ENCODE assay signal across 8 cellular contexts in genomic region chr11:96207459-96208449, GRCh38.
DNase-seq lines count a peak whose midpoint lies in the region; ATAC-seq and TF ChIP-seq lines count a peak whose summit lies in the region.

No MANE protein-coding gene starts in this region.

- H3K27me3 ChIP-seq in heart right ventricle (no peaks in the 10 kb centered on the region), right atrium auricular region (no peaks in the 10 kb centered on the region), aorta (ENCODE audit: control insufficient read depth in 1 of 2, insufficient read depth in 2 of 2, low read length in 1 of 2) (no peaks in the 10 kb centered on the region), H9 (ENCODE audit: insufficient read depth, low read length) (no peaks in the 10 kb centered on the region)

- no peak overlapping the region for H2BK20ac ChIP-seq in H9 (ENCODE audit: low read depth, low read length, poor library complexity, severe bottlenecking)

- H3K18ac ChIP-seq in H9 (ENCODE audit: insufficient read length, low read depth, low read length): no peak overlapping the region

- H3T11ph ChIP-seq in H9 (ENCODE audit: low read length): no peak overlapping the region

- H2BK12ac ChIP-seq in H9 (ENCODE audit: insufficient read length, low read depth, low read length): no peak overlapping the region

- 61 to 63% methylated on average over 5 of the region's 5 CpGs for WGBS in heart right ventricle, 2 donors
- 57 to 62% methylated on average over 5 of the region's 5 CpGs for WGBS in aorta, 2 donors
- no CpG with 5 or more reads among the region's 5 CpGs for WGBS in H9 (ENCODE audit: extremely low coverage, insufficient read length, low lambda C conversion rate)

- H2BK120ac ChIP-seq in H9 (ENCODE audit: low read depth, low read length, poor library complexity, severe bottlenecking): no peak overlapping the region

- peaks cover 64% of the 10 kb centered on the region for H3K4me1 Mint-ChIP-seq in WTC11
- peaks cover 15 to 30% of the 10 kb centered on the region in 2 experiments for H3K4me1 Mint-ChIP-seq in H9

- ATAC-seq in heart right ventricle (peak in 7 of 8 donors; percentile 63 to 79 (median 75)), WTC11 (peak; percentile 62), left lobe of liver (peak; percentile 62), aorta (ENCODE audit: low FRiP score) (peak; percentile 46), GM18861 (IDR thresholded peaks at IDR 0.05; ENCODE audit: unreplicated experiment) (no peak), GM19395 (IDR thresholded peaks at IDR 0.05; ENCODE audit: unreplicated experiment) (no peak)

- no peak overlapping the region for H4K91ac ChIP-seq in H9 (ENCODE audit: insufficient read length, low read depth, low read length)

- H3K9me3 Mint-ChIP-seq in WTC11 (no peaks in the 10 kb centered on the region), H9 (no peaks in the 10 kb centered on the region)

- H3K27me3 Mint-ChIP-seq in WTC11 (ENCODE audit: low read depth) (no peaks in the 10 kb centered on the region), H9 (ENCODE audit: low read depth) (no peaks in the 10 kb centered on the region)

- H3K79me1 ChIP-seq in H9 (ENCODE audit: insufficient read depth, low read depth, low read length, poor library complexity, severe bottlenecking): no peaks in the 10 kb centered on the region

- H3K27ac Mint-ChIP-seq in WTC11 (peak overlapping the region; percentile 60; the same call in 1 of the 2 replicates), H9 (no peak overlapping the region)

- no peak overlapping the region for H3K4me2 ChIP-seq in H9 (ENCODE audit: insufficient read depth, insufficient read length, low read length)

- H2AK5ac ChIP-seq in H9 (ENCODE audit: insufficient read length, low read length): no peak overlapping the region

- H3K36me3 ChIP-seq in heart right ventricle (no peaks in the 10 kb centered on the region), right atrium auricular region (no peaks in the 10 kb centered on the region), aorta (ENCODE audit: control insufficient read depth in 1 of 2, insufficient read depth in 2 of 2, low read length in 1 of 2) (no peaks in the 10 kb centered on the region)

- H3K4ac ChIP-seq in H9 (ENCODE audit: low read depth, low read length): no peak overlapping the region

- no peaks in the 10 kb centered on the region for H3K23me2 ChIP-seq in H9 (ENCODE audit: insufficient read length, low read depth, low read length, poor library complexity, severe bottlenecking)

- intact Hi-C loops in heart right ventricle (cut with DNase I): loop anchor here in 1 of 10 donors (5.0 kb wide), 2 partner anchors 45 to 130 kb away; no protein-coding TSS in a partner anchor
- intact Hi-C loops in aorta (cut with DNase I): no loop called here

- H3K27ac ChIP-seq in heart right ventricle (peak overlapping the region in 9 of 10 donors; percentile 7 to 84 (median 51)), right atrium auricular region (peak overlapping the region in 1 of 2 donors; percentile 27), aorta (ENCODE audit: low read depth in 1 of 2, low read length in 2 of 2) (no peak overlapping the region), H9 (ENCODE audit: insufficient read length, low read depth, low read length) (no peak overlapping the region)

- H3K4me3 ChIP-seq in heart right ventricle (no peak overlapping the region), right atrium auricular region (no peak overlapping the region), aorta (ENCODE audit: low read length in 2 of 2) (no peak overlapping the region)

- no peak overlapping the region for H2BK15ac ChIP-seq in H9 (ENCODE audit: low read depth, low read length)

- no peak overlapping the region for H3K14ac ChIP-seq in H9 (ENCODE audit: insufficient read depth, low read length)

- no peaks in the 10 kb centered on the region for H3K9me3 ChIP-seq in heart right ventricle
- H3K9me3 ChIP-seq in right atrium auricular region: no peaks in the 10 kb centered on the region
- no peaks in the 10 kb centered on the region for H3K9me3 ChIP-seq in aorta (ENCODE audit: control insufficient read depth, low read length)
- H3K9me3 ChIP-seq in H9 (ENCODE audit: control insufficient read depth, low read depth, low read length): no peaks in the 10 kb centered on the region

- DNase-seq in heart right ventricle (no peak), right atrium auricular region (ENCODE audit: low spot score) (no peak), WTC11 (ENCODE audit: low spot score) (no peak), left lobe of liver (ENCODE audit: low spot score) (no peak), aorta (no peak), H9 (no peak)

- H2AFZ ChIP-seq in H9 (ENCODE audit: low read length): no peak overlapping the region

- no peaks in the 10 kb centered on the region for H3K79me2 ChIP-seq in H9 (ENCODE audit: insufficient read depth, low read length)

- no peak overlapping the region for H4K8ac ChIP-seq in H9 (replicated peaks; ENCODE audit: insufficient read length, low read depth, low read length)

- no peak overlapping the region for H2BK5ac ChIP-seq in H9 (ENCODE audit: insufficient read length, low read length)

- H4K5ac ChIP-seq in H9 (ENCODE audit: insufficient read length, low read depth, low read length): no peak overlapping the region

- CTCF ChIA-PET in WTC11 (lab: Charles Lee): no interaction called here

- H3K56ac ChIP-seq in H9 (ENCODE audit: insufficient read length, low read depth, low read length): no peak overlapping the region

- H3K23ac ChIP-seq in H9 (ENCODE audit: insufficient read length, low read depth, low read length): no peak overlapping the region

- TF ChIP-seq CTCF in heart right ventricle (IDR thresholded peaks at IDR 0.05) (no peak), right atrium auricular region (IDR thresholded peaks at IDR 0.05) (no peak), WTC11 (IDR thresholded peaks at IDR 0.05) (no peak), H9 (conservative IDR thresholded peaks at IDR 0.05) (no peak)

- no peak overlapping the region for H3K4me3 Mint-ChIP-seq in WTC11
- no peak overlapping the region; a peak in 1 of 5 replicates for H3K4me3 Mint-ChIP-seq in H9

- no peaks in the 10 kb centered on the region for H4K20me1 ChIP-seq in H9 (ENCODE audit: control insufficient read depth, insufficient read depth, insufficient read length)

- POLR2A ChIA-PET in WTC11 (lab: Charles Lee): interaction anchor here (0.7 kb wide), 1 partner anchor 91 kb away, joined by 3 read pairs; no protein-coding TSS in a partner anchor

- H3K36me3 Mint-ChIP-seq in WTC11: no peaks in the 10 kb centered on the region
- H3K36me3 Mint-ChIP-seq in H9 (ENCODE audit: insufficient read depth in 1 of 3, low read depth in 3 of 3): no peaks in the 10 kb centered on the region

- no peak overlapping the region for H3K9ac ChIP-seq in H9 (ENCODE audit: extremely low read depth, insufficient read length, low read length)

- H3K4me1 ChIP-seq in heart right ventricle (peaks cover 0 to 64% (median 36%) of the 10 kb centered on the region in 9 donors), right atrium auricular region (peaks cover 0 to 29% of the 10 kb centered on the region in 2 donors), aorta (ENCODE audit: control insufficient read depth in 1 of 2, insufficient read depth in 2 of 2, low read length in 2 of 2) (peaks cover 4 to 8% of the 10 kb centered on the region in 2 donors), H9 (ENCODE audit: insufficient read depth, low read length) (peaks cover 3% of the 10 kb centered on the region; the same call in 1 of the 2 replicates)

TF ChIP-seq in WTC11, 78 proteins besides CTCF, POLR2A, EP300 and RAD21 (continues in another document):
- TF ChIP-seq ETV6 (CRISPR knock-in tag; IDR thresholded peaks at IDR 0.05) (no peak), ELF4 (CRISPR knock-in tag; IDR thresholded peaks at IDR 0.05; ENCODE audit: low read depth) (no peak), ZNF671 (CRISPR knock-in tag; IDR thresholded peaks at IDR 0.05) (no peak), ZNF396 (CRISPR knock-in tag; IDR thresholded peaks at IDR 0.05; ENCODE audit: borderline replicate concordance) (no peak), ZBTB43 (CRISPR knock-in tag; IDR thresholded peaks at IDR 0.05) (no peak), PRDM15 (CRISPR knock-in tag; IDR thresholded peaks at IDR 0.05) (no peak), FOXP1 (CRISPR knock-in tag; IDR thresholded peaks at IDR 0.05; ENCODE audit: borderline replicate concordance) (no peak)

Comparison
In these comparisons a context has a peak if more than half of its experiments do, and no peak if none do; other contexts are left out.
1. ATAC-seq: peak in heart right ventricle (7 of 8), WTC11 (single experiment), left lobe of liver (single experiment) and aorta (single experiment); none in GM18861 (single experiment) and GM19395 (single experiment).
2. H3K27ac ChIP-seq: peak in heart right ventricle (9 of 10); none in aorta (0 of 2) and H9 (single experiment).